In the genomic region with DNA sequence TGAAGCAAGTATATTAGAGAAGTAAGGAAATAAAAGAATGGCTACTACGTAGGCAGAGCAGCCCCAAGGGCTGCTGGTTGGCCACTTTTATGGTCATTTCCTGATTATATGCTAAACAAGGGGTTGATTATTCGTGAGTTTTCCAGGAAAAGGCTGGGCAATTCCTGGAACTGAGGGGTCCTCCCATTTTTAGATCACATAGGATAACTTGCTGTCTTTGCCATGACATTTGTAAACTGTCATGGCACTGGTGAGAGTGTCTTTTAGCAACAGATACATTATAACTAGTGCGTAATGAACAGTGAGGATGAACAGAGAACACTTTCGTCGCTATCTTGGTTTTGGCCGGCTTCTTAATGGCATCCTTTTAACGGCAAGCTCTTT, we compare ENCODE assay signal across 25 cellular contexts.
"Had no signal": no experiment of that assay in that cellular context is flagged by ENCODE, and none has a peak within 500 bp of the region (broad histone marks: within the 10 kb centered on the region; RNA-seq: fewer than 3 reads in every experiment).

No MANE protein-coding gene starts in this region.

- H3K27ac Mint-ChIP-seq: activated naive CD4-positive, alpha-beta T cell treated with anti-CD3 and anti-CD28 coated beads, Interleukin-2, amount 10 ng/mL, durations not matched to agents 7 days and 5 days; activated naive CD8-positive, alpha-beta T cell treated with anti-CD3 and anti-CD28 coated beads, Interleukin-2, amount 50 U/mL, for 24 hours; activated T-helper 2 cell treated with anti-CD3 and anti-CD28 coated beads, Interferon-gamma antibody, Interleukin-2, Interleukin-4, amounts not matched to agents 10 μg/mL and 5 μg/mL and 100 μg/mL, durations not matched to agents 14 hours and 24 hours and 36 hours; natural killer cell treated with Interleukin-12 subunit alpha and Interleukin-12 subunit beta and Interleukin-15 and Interleukin-18, amount 100 ng/mL, for 72 hours; stimulated activated effector memory CD8-positive, alpha-beta T cell treated with anti-CD3 and anti-CD28 coated beads, Interleukin-12 subunit alpha, Interleukin-12 subunit beta, amount 100 ng/mL, for 72 hours had no signal

- H3K4me3 ChIP-seq: right lobe of liver, stomach, suprapubic skin, tibial nerve had no signal

- H3K27me3 ChIP-seq: foreskin keratinocyte, right lobe of liver, stomach, suprapubic skin, tibial nerve had no signal

- H3K27me3 Mint-ChIP-seq: activated naive CD8-positive, alpha-beta T cell treated with anti-CD3 and anti-CD28 coated beads, Interleukin-2, amount 50 U/mL, for 24 hours; natural killer cell treated with Interleukin-12 subunit alpha and Interleukin-12 subunit beta and Interleukin-15 and Interleukin-18, amount 100 ng/mL, for 72 hours had no signal

- H3K4me3 Mint-ChIP-seq: activated naive CD4-positive, alpha-beta T cell treated with anti-CD3 and anti-CD28 coated beads, Interleukin-2, amount 10 ng/mL, durations not matched to agents 7 days and 5 days; activated naive CD8-positive, alpha-beta T cell treated with anti-CD3 and anti-CD28 coated beads, Interleukin-2, amount 50 U/mL, for 24 hours; activated T-cell treated with anti-CD3 and anti-CD28 coated beads, Interleukin-2, amount 50 U/mL, for 4 hours; natural killer cell treated with Interleukin-12 subunit alpha and Interleukin-12 subunit beta and Interleukin-15 and Interleukin-18, amount 100 ng/mL, for 72 hours; stimulated activated effector memory CD8-positive, alpha-beta T cell treated with anti-CD3 and anti-CD28 coated beads, Interleukin-12 subunit alpha, Interleukin-12 subunit beta, amount 100 ng/mL, for 72 hours had no signal

- ATAC-seq: activated naive CD8-positive, alpha-beta T cell treated with anti-CD3 and anti-CD28 coated beads, Interleukin-2, amount 50 U/mL, for 24 hours; activated T-cell treated with anti-CD3 and anti-CD28 coated beads, Interleukin-2, amount 50 U/mL, for 4 hours; foreskin keratinocyte; left ventricle myocardium superior; natural killer cell treated with Interleukin-12 subunit alpha and Interleukin-12 subunit beta and Interleukin-15 and Interleukin-18, amount 100 ng/mL, for 72 hours; right lobe of liver; stimulated activated effector memory CD8-positive, alpha-beta T cell treated with anti-CD3 and anti-CD28 coated beads, Interleukin-12 subunit alpha, Interleukin-12 subunit beta, amount 100 ng/mL, for 72 hours had no signal

- DNase-seq: activated CD4-positive, alpha-beta T cell treated with anti-CD3 and anti-CD28 coated beads for 4 hours; activated CD4-positive, alpha-beta T cell treated with anti-CD3 and anti-CD28 coated beads, Interleukin-2, amount 50 U/mL, for 48 hours; activated CD4-positive, CD25-positive, alpha-beta regulatory T cell; activated CD8-positive, alpha-beta memory T cell treated with anti-CD3 and anti-CD28 coated beads, Interleukin-2, amount 50 U/mL, for 48 hours; activated naive CD4-positive, alpha-beta T cell treated with anti-CD3 and anti-CD28 coated beads, Interleukin-2, amount 10 ng/mL, durations not matched to agents 7 days and 5 days; activated naive CD8-positive, alpha-beta T cell treated with anti-CD3 and anti-CD28 coated beads, Interleukin-2, amount 50 U/mL, for 24 hours; activated T-cell treated with anti-CD3 and anti-CD28 coated beads, Interleukin-2, amount 50 U/mL, for 4 hours; effector CD8-positive, alpha-beta T cell; foreskin keratinocyte; hippocampal formation; kidney glomerular epithelial cell; left ventricle myocardium superior; mammary epithelial cell; midbrain; posterior cingulate gyrus; right lobe of liver; small intestine; stimulated activated CD4-positive, alpha-beta T cell treated with anti-CD3 and anti-CD28 coated beads, Interleukin-2, amount 100 ng/mL, for 24 hours; stomach; T-helper 1 cell had no signal

- H3K36me3 ChIP-seq: right lobe of liver, stomach, suprapubic skin, tibial nerve had no signal

- H3K4me1 ChIP-seq: foreskin keratinocyte had no signal

- H3K9me3 ChIP-seq: right lobe of liver had no signal

- H3K27ac ChIP-seq: foreskin keratinocyte, right lobe of liver, stomach, suprapubic skin, tibial nerve had no signal
